In the genomic region with DNA sequence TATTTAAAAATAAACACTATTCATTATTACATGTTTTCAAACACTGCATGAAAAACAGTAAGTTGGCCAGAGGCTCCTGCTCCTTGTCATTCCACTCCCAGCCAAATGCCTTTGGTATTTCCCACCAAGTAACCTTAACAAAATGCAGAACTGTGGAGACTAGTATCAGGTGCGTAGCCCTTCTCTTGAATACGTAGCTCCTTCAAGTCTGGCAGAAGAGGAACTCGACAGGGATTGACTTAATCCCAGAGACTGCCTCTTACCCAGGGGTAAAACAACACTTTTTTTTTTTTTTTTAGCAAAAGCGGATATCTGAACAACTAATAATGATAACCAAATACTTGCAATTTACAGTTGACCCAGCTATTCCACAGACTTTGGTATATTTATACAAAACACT, we compare ENCODE assay signal across 8 cellular contexts. TPM values are rescaled to one million over a fixed set of nuclear protein-coding genes. Genes with fewer than 3 reads are reported as not detected.
DNase-seq lines count a peak whose midpoint lies in the region; ATAC-seq and TF ChIP-seq lines count a peak whose summit lies in the region.

No MANE protein-coding gene starts in this region.

- H3K27me3 Mint-ChIP-seq in CD8-positive, alpha-beta memory T cell: no peaks in the 10 kb centered on the region

- TF ChIP-seq CTCF in NB4 (IDR thresholded peaks at IDR 0.05; ENCODE audit: low read depth, low read length): no peak

- TF ChIP-seq POLR2A in NB4 (IDR thresholded peaks at IDR 0.05; ENCODE audit: extremely low read depth, insufficient read length): no peak

- peaks cover 21% of the 10 kb centered on the region for H3K4me1 ChIP-seq in CD8-positive, alpha-beta memory T cell (ENCODE audit: insufficient read depth, low read length)
- H3K4me1 ChIP-seq in effector memory CD4-positive, alpha-beta T cell (ENCODE audit: control insufficient read depth, insufficient read depth, low read length, poor library complexity, severe bottlenecking): peaks cover 5% of the 10 kb centered on the region
- H3K4me1 ChIP-seq in neuronal stem cell (ENCODE audit: control insufficient read depth in 2 of 2, insufficient read depth in 1 of 2, low read depth in 1 of 2, low read length in 2 of 2): peaks cover 3 to 6% of the 10 kb centered on the region in 2 donors

- peak overlapping the region; percentile 75 for H3K4me3 ChIP-seq in CD8-positive, alpha-beta memory T cell (ENCODE audit: low read length)
- H3K4me3 ChIP-seq in NB4 (ENCODE audit: low read depth, low read length): peak overlapping the region; percentile 81
- peak overlapping the region; percentile 87 for H3K4me3 ChIP-seq in effector memory CD4-positive, alpha-beta T cell (ENCODE audit: insufficient read depth, low read depth, low read length, poor library complexity, severe bottlenecking)
- H3K4me3 ChIP-seq in neuronal stem cell (ENCODE audit: low read length in 2 of 2): peak overlapping the region; percentile 68 to 89

- no peak for DNase-seq in CD8-positive, alpha-beta memory T cell
- DNase-seq in NB4 (ENCODE audit: low read depth) (peak; percentile 21), neuronal stem cell (ENCODE audit: low spot score) (no peak), islet precursor cell (no peak), NCI-H446 (lab: John Stamatoyannopoulos, UW) (no peak), NCI-H774 (lab: John Stamatoyannopoulos, UW) (no peak)
- no peak for DNase-seq in effector memory CD4-positive, alpha-beta T cell

- peaks cover 33 to 61% (median 47%) of the 10 kb centered on the region in 3 donors for H3K4me1 Mint-ChIP-seq in CD8-positive, alpha-beta memory T cell

- no peaks in the 10 kb centered on the region for H3K9me3 ChIP-seq in CD8-positive, alpha-beta memory T cell (ENCODE audit: low read length)
- no peaks in the 10 kb centered on the region for H3K9me3 ChIP-seq in effector memory CD4-positive, alpha-beta T cell (ENCODE audit: control insufficient read depth, low read length)
- no peaks in the 10 kb centered on the region for H3K9me3 ChIP-seq in neuronal stem cell (replicated peaks in 1 of 2; ENCODE audit: control insufficient read depth in 2 of 2, insufficient read depth in 1 of 2, low read depth in 1 of 2, low read length in 2 of 2)

- no peak overlapping the region for H3K9ac ChIP-seq in neuronal stem cell (ENCODE audit: low read depth, low read length, poor library complexity)

- H2BK15ac ChIP-seq in neuronal stem cell (ENCODE audit: low read length): no peak overlapping the region

- no peak overlapping the region for H2BK5ac ChIP-seq in neuronal stem cell (ENCODE audit: low read length)

- H3K18ac ChIP-seq in neuronal stem cell (ENCODE audit: low read length): no peak overlapping the region

- peak overlapping the region; percentile 94 for H2AFZ ChIP-seq in neuronal stem cell (ENCODE audit: low read length)

- peak overlapping the region; percentile 92 to 100 (median 95) for H3K4me3 Mint-ChIP-seq in CD8-positive, alpha-beta memory T cell

- H3K4ac ChIP-seq in neuronal stem cell (ENCODE audit: low read length): no peak overlapping the region

- ATAC-seq in HG03439 (IDR thresholded peaks at IDR 0.05; ENCODE audit: unreplicated experiment): no peak

- peak overlapping the region; percentile 71 for H3K27ac ChIP-seq in CD8-positive, alpha-beta memory T cell (ENCODE audit: low read depth, low read length)
- H3K27ac ChIP-seq in effector memory CD4-positive, alpha-beta T cell (ENCODE audit: insufficient read depth, low read length, poor library complexity, severe bottlenecking): peak overlapping the region; percentile 65
- H3K27ac ChIP-seq in neuronal stem cell (replicated peaks; ENCODE audit: low read length): no peak overlapping the region

- peak overlapping the region; percentile 93 to 99 (median 95) for H3K27ac Mint-ChIP-seq in CD8-positive, alpha-beta memory T cell

- no peak overlapping the region for H2AK5ac ChIP-seq in neuronal stem cell (ENCODE audit: low read depth, low read length)

- no peaks in the 10 kb centered on the region for H3K36me3 ChIP-seq in CD8-positive, alpha-beta memory T cell (ENCODE audit: insufficient read depth, low read length)
- H3K36me3 ChIP-seq in effector memory CD4-positive, alpha-beta T cell (ENCODE audit: control insufficient read depth, insufficient read depth, low read length): no peaks in the 10 kb centered on the region
- H3K36me3 ChIP-seq in neuronal stem cell (replicated peaks in 1 of 2; ENCODE audit: control insufficient read depth in 2 of 2, insufficient read depth in 2 of 2, low read length in 2 of 2): peaks cover 9 to 44% of the 10 kb centered on the region in 2 donors

- no peaks in the 10 kb centered on the region for H3K79me1 ChIP-seq in neuronal stem cell (ENCODE audit: low read depth, low read length)

- H3K27me3 ChIP-seq in CD8-positive, alpha-beta memory T cell (ENCODE audit: insufficient read depth, low read length, poor library complexity, severe bottlenecking): no peaks in the 10 kb centered on the region
- no peaks in the 10 kb centered on the region for H3K27me3 ChIP-seq in effector memory CD4-positive, alpha-beta T cell (replicated peaks; ENCODE audit: control insufficient read depth, insufficient read depth, low read length, poor library complexity, severe bottlenecking)
- H3K27me3 ChIP-seq in neuronal stem cell (ENCODE audit: control insufficient read depth in 3 of 3, insufficient read depth in 3 of 3, low read depth in 1 of 3, low read length in 3 of 3): peaks cover 0 to 12% (median 0%) of the 10 kb centered on the region in 3 experiments

- no CpG with 5 or more reads among the region's 4 CpGs for WGBS in neuronal stem cell (ENCODE audit: extremely low coverage in 2 of 2, insufficient read length in 2 of 2, insufficient replicate concordance in 1 of 2), 2 donors

- no peak overlapping the region for H4K8ac ChIP-seq in neuronal stem cell (ENCODE audit: low read depth, low read length)

- no peaks in the 10 kb centered on the region for H3K9me3 Mint-ChIP-seq in CD8-positive, alpha-beta memory T cell

- H2BK120ac ChIP-seq in neuronal stem cell (ENCODE audit: low read depth, low read length): no peak overlapping the region

- peak overlapping the region; percentile 34 for H3K4me2 ChIP-seq in neuronal stem cell (ENCODE audit: insufficient read depth, low read length, poor library complexity, severe bottlenecking)

- H4K91ac ChIP-seq in neuronal stem cell (ENCODE audit: low read depth, low read length, poor library complexity): no peak overlapping the region

- H3K36me3 Mint-ChIP-seq in CD8-positive, alpha-beta memory T cell: peaks cover 5 to 44% (median 20%) of the 10 kb centered on the region in 3 donors

- no peak overlapping the region for H3K23ac ChIP-seq in neuronal stem cell (ENCODE audit: low read depth, low read length, poor library complexity)

- H3K14ac ChIP-seq in neuronal stem cell (ENCODE audit: low read length): no peak overlapping the region

- H2BK12ac ChIP-seq in neuronal stem cell (ENCODE audit: low read length): no peak overlapping the region

- CTCF ChIA-PET in CD8-positive, alpha-beta memory T cell (lab: Charles Lee): interaction anchor here (0.8 to 2.5 kb wide), 7 partner anchors 10 to 239 kb away, joined by 3 to 13 read pairs (median 9); a partner anchor contains a TSS

- POLR2A ChIA-PET in CD8-positive, alpha-beta memory T cell (lab: Charles Lee): interaction anchor here (2.2 kb wide), 1 partner anchor 62 kb away, joined by 14 read pairs; a partner anchor contains a TSS

RNA-seq across cellular contexts. Expression of a gene that starts 0.7 kb away (rescaled TPM):
- 10 to 100 TPM; 42.4 to 48.4 TPM for total RNA-seq in CD8-positive, alpha-beta memory T cell
- 68.4 TPM for polyA plus RNA-seq in CD8-positive, alpha-beta memory T cell
- polyA plus RNA-seq in neuronal stem cell (2013, experiment 1 of 2): 36.5 TPM
- 36.8 TPM for polyA plus RNA-seq in neuronal stem cell (2013, experiment 2 of 2)

RNA-seq across cellular contexts. Expression of a gene that starts 40.8 kb away (rescaled TPM):
- not detected for total RNA-seq in CD8-positive, alpha-beta memory T cell
- polyA plus RNA-seq in CD8-positive, alpha-beta memory T cell: not detected
- not detected for polyA plus RNA-seq in neuronal stem cell (2013, experiment 1 of 2)
- not detected for polyA plus RNA-seq in neuronal stem cell (2013, experiment 2 of 2)
